ENCODE assay signal across 17 cellular contexts in genomic region chr1:66367369-66367768, GRCh38.
DNase-seq lines count a peak whose midpoint lies in the region; ATAC-seq and TF ChIP-seq lines count a peak whose summit lies in the region.
"Had no signal": no experiment of that assay in that cellular context is flagged by ENCODE, and none has a peak within 500 bp of the region (broad histone marks: within the 10 kb centered on the region; RNA-seq: fewer than 3 reads in every experiment).

No MANE protein-coding gene starts in this region.

- peaks cover 0 to 100% (median 47%) of the 10 kb centered on the region in 9 donors for H3K36me3 ChIP-seq in heart right ventricle

- no peak for TF ChIP-seq CTCF in natural killer cell (IDR thresholded peaks at IDR 0.05)
- TF ChIP-seq CTCF in heart right ventricle (IDR thresholded peaks at IDR 0.05): no peak

- peaks cover 0 to 59% (median 14%) of the 10 kb centered on the region in 9 donors for H3K4me1 ChIP-seq in heart right ventricle

- H3K4me3 ChIP-seq in heart right ventricle: no peak overlapping the region
- H3K4me3 ChIP-seq: lung, psoas muscle, SK-N-MC, tibial nerve had no signal

- no peaks in the 10 kb centered on the region for H3K27me3 ChIP-seq in heart right ventricle
- H3K27me3 ChIP-seq: tibial nerve had no signal

- H3K27ac ChIP-seq in heart right ventricle: peak overlapping the region in 4 of 10 donors; percentile 8 to 40 (median 25)
- H3K27ac ChIP-seq: psoas muscle, SK-N-MC had no signal

- peaks cover 45 to 68% of the 10 kb centered on the region in 2 donors for H3K4me1 Mint-ChIP-seq in natural killer cell treated with Interleukin-12 subunit alpha and Interleukin-12 subunit beta and Interleukin-15 and Interleukin-18, amount 100 ng/mL, for 72 hours (ENCODE audit: low read depth in 2 of 2)
- peaks cover 13 to 25% of the 10 kb centered on the region in 2 donors for H3K4me1 Mint-ChIP-seq in natural killer cell
- peaks cover 56% of the 10 kb centered on the region for H3K4me1 Mint-ChIP-seq in activated naive CD8-positive, alpha-beta T cell treated with anti-CD3 and anti-CD28 coated beads, Interleukin-2, amount 10 ng/mL, durations not matched to agents 7 days and 5 days
- H3K4me1 Mint-ChIP-seq in stimulated activated naive CD8-positive, alpha-beta T cell treated with anti-CD3 and anti-CD28 coated beads, Interleukin-15, amount 100 ng/mL, for 72 hours: peaks cover 91% of the 10 kb centered on the region

- H3K9me3 ChIP-seq in heart right ventricle: no peaks in the 10 kb centered on the region
- H3K9me3 ChIP-seq: psoas muscle, tibial nerve had no signal

- no peak for DNase-seq in natural killer cell treated with Interleukin-12 subunit alpha and Interleukin-12 subunit beta and Interleukin-15 and Interleukin-18, amount 100 ng/mL, for 72 hours (ENCODE audit: low spot score)
- DNase-seq in natural killer cell: no peak
- peak; percentile 27 for DNase-seq in MV-4-11 (lab: John Stamatoyannopoulos, UW)
- DNase-seq in activated naive CD8-positive, alpha-beta T cell treated with anti-CD3 and anti-CD28 coated beads, Interleukin-2, amount 10 ng/mL, durations not matched to agents 7 days and 5 days: no peak
- no peak for DNase-seq in stimulated activated naive CD8-positive, alpha-beta T cell treated with anti-CD3 and anti-CD28 coated beads, Interleukin-15, amount 100 ng/mL, for 72 hours
- no peak for DNase-seq in heart right ventricle
- DNase-seq in kidney tubule cell (ENCODE audit: low spot score): no peak
- no peak for DNase-seq in left ventricle myocardium superior
- DNase-seq: GF-D8; NCI-H2107; psoas muscle; small intestine; stimulated activated CD4-positive, alpha-beta T cell treated with anti-CD3 and anti-CD28 coated beads, Interleukin-4, amount 100 ng/mL, for 4 hours; stimulated activated CD8-positive, alpha-beta memory T cell treated with anti-CD3 and anti-CD28 coated beads, Interleukin-4, amount 100 ng/mL, for 48 hours had no signal

- intact Hi-C loops in natural killer cell (cut with micrococcal nuclease): no loop called here
- intact Hi-C loops in heart right ventricle (cut with DNase I): no loop called here
- intact Hi-C loops in left ventricle myocardium superior (cut with micrococcal nuclease): no loop called here

- no peak for ATAC-seq in natural killer cell treated with Interleukin-12 subunit alpha and Interleukin-12 subunit beta and Interleukin-15 and Interleukin-18, amount 100 ng/mL, for 72 hours
- ATAC-seq in natural killer cell (no peak), heart right ventricle (no peak), left ventricle myocardium superior (no peak)
- no peak for ATAC-seq in activated naive CD8-positive, alpha-beta T cell treated with anti-CD3 and anti-CD28 coated beads, Interleukin-2, amount 10 ng/mL, durations not matched to agents 7 days and 5 days (ENCODE audit: low read depth)
- no peak for ATAC-seq in stimulated activated naive CD8-positive, alpha-beta T cell treated with anti-CD3 and anti-CD28 coated beads, Interleukin-15, amount 100 ng/mL, for 72 hours
- ATAC-seq: psoas muscle had no signal

- H3K9me3 Mint-ChIP-seq in natural killer cell treated with Interleukin-12 subunit alpha and Interleukin-12 subunit beta and Interleukin-15 and Interleukin-18, amount 100 ng/mL, for 72 hours: peaks cover 5% of the 10 kb centered on the region
- no peaks in the 10 kb centered on the region for H3K9me3 Mint-ChIP-seq in natural killer cell
- no peaks in the 10 kb centered on the region for H3K9me3 Mint-ChIP-seq in activated naive CD8-positive, alpha-beta T cell treated with anti-CD3 and anti-CD28 coated beads, Interleukin-2, amount 10 ng/mL, durations not matched to agents 7 days and 5 days
- no peaks in the 10 kb centered on the region for H3K9me3 Mint-ChIP-seq in stimulated activated naive CD8-positive, alpha-beta T cell treated with anti-CD3 and anti-CD28 coated beads, Interleukin-15, amount 100 ng/mL, for 72 hours

- H3K27me3 Mint-ChIP-seq in natural killer cell treated with Interleukin-12 subunit alpha and Interleukin-12 subunit beta and Interleukin-15 and Interleukin-18, amount 100 ng/mL, for 72 hours: no peaks in the 10 kb centered on the region
- no peaks in the 10 kb centered on the region for H3K27me3 Mint-ChIP-seq in natural killer cell (ENCODE audit: low read depth in 2 of 2)
- H3K27me3 Mint-ChIP-seq in activated naive CD8-positive, alpha-beta T cell treated with anti-CD3 and anti-CD28 coated beads, Interleukin-2, amount 10 ng/mL, durations not matched to agents 7 days and 5 days: no peaks in the 10 kb centered on the region
- no peaks in the 10 kb centered on the region for H3K27me3 Mint-ChIP-seq in stimulated activated naive CD8-positive, alpha-beta T cell treated with anti-CD3 and anti-CD28 coated beads, Interleukin-15, amount 100 ng/mL, for 72 hours

- peaks cover 84% of the 10 kb centered on the region for H3K36me3 Mint-ChIP-seq in natural killer cell treated with Interleukin-12 subunit alpha and Interleukin-12 subunit beta and Interleukin-15 and Interleukin-18, amount 100 ng/mL, for 72 hours
- peaks cover 9% of the 10 kb centered on the region for H3K36me3 Mint-ChIP-seq in natural killer cell
- H3K36me3 Mint-ChIP-seq in activated naive CD8-positive, alpha-beta T cell treated with anti-CD3 and anti-CD28 coated beads, Interleukin-2, amount 10 ng/mL, durations not matched to agents 7 days and 5 days: peaks cover 78% of the 10 kb centered on the region

- POLR2A ChIA-PET in activated naive CD8-positive, alpha-beta T cell treated with anti-CD3 and anti-CD28 coated beads, Interleukin-2, amount 10 ng/mL, durations not matched to agents 7 days and 5 days (lab: Charles Lee): interaction anchor here (1.0 kb wide), 1 partner anchor 17 kb away, joined by 3 read pairs; no protein-coding TSS in a partner anchor

- H3K4me3 Mint-ChIP-seq in natural killer cell treated with Interleukin-12 subunit alpha and Interleukin-12 subunit beta and Interleukin-15 and Interleukin-18, amount 100 ng/mL, for 72 hours: no peak overlapping the region
- no peak overlapping the region for H3K4me3 Mint-ChIP-seq in natural killer cell
- no peak overlapping the region for H3K4me3 Mint-ChIP-seq in activated naive CD8-positive, alpha-beta T cell treated with anti-CD3 and anti-CD28 coated beads, Interleukin-2, amount 10 ng/mL, durations not matched to agents 7 days and 5 days
- peak overlapping the region; percentile 8 to 49 for H3K4me3 Mint-ChIP-seq in stimulated activated naive CD8-positive, alpha-beta T cell treated with anti-CD3 and anti-CD28 coated beads, Interleukin-15, amount 100 ng/mL, for 72 hours

- H3K27ac Mint-ChIP-seq in natural killer cell treated with Interleukin-12 subunit alpha and Interleukin-12 subunit beta and Interleukin-15 and Interleukin-18, amount 100 ng/mL, for 72 hours: peak overlapping the region; percentile 63 to 84
- peak overlapping the region in 1 of 2 donors; percentile 72 for H3K27ac Mint-ChIP-seq in natural killer cell
- peak overlapping the region; percentile 43 for H3K27ac Mint-ChIP-seq in activated naive CD8-positive, alpha-beta T cell treated with anti-CD3 and anti-CD28 coated beads, Interleukin-2, amount 10 ng/mL, durations not matched to agents 7 days and 5 days
- no peak overlapping the region for H3K27ac Mint-ChIP-seq in stimulated activated naive CD8-positive, alpha-beta T cell treated with anti-CD3 and anti-CD28 coated beads, Interleukin-15, amount 100 ng/mL, for 72 hours

Comparison
In these comparisons a context has a peak if more than half of its experiments do, and no peak if none do; other contexts are left out.
1. H3K27ac Mint-ChIP-seq: peak in natural killer cell treated with Interleukin-12 subunit alpha and Interleukin-12 subunit beta and Interleukin-15 and Interleukin-18, amount 100 ng/mL, for 72 hours (2 of 2) and activated naive CD8-positive, alpha-beta T cell treated with anti-CD3 and anti-CD28 coated beads, Interleukin-2, amount 10 ng/mL, durations not matched to agents 7 days and 5 days (single experiment); none in stimulated activated naive CD8-positive, alpha-beta T cell treated with anti-CD3 and anti-CD28 coated beads, Interleukin-15, amount 100 ng/mL, for 72 hours (0 of 2).
2. H3K4me3 Mint-ChIP-seq: peak in stimulated activated naive CD8-positive, alpha-beta T cell treated with anti-CD3 and anti-CD28 coated beads, Interleukin-15, amount 100 ng/mL, for 72 hours (2 of 2); none in natural killer cell treated with Interleukin-12 subunit alpha and Interleukin-12 subunit beta and Interleukin-15 and Interleukin-18, amount 100 ng/mL, for 72 hours (single experiment), natural killer cell (single experiment) and activated naive CD8-positive, alpha-beta T cell treated with anti-CD3 and anti-CD28 coated beads, Interleukin-2, amount 10 ng/mL, durations not matched to agents 7 days and 5 days (single experiment).